In the genomic region with DNA sequence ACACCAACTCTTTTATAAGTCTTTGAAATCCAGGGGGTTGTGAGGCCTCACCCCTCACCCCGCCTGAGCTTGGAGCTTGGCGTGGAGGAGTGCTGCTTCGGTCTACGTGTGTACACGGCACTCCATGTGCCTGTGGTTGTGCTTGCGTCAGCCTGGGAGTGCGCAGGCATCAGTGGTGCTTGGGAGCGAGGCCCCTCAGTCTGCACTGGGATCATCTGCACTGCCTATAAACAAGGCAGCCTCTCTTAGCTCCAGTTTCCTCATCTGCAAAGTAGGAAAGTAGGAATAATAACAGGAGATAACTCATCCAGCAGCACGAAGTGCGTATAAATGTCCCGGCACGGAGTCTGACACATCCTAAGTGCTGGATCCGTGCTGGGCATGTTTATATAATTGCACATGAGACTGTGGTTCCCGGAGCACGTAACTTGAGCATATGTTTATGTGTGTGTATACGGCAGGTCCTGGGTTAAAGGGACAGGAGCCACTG, we compare ENCODE assay signal across 8 cellular contexts. TPM values are rescaled to one million over a fixed set of nuclear protein-coding genes. Genes with fewer than 3 reads are reported as not detected.
A peak's percentile ranks its signal among the peaks of the same experiment; 100 is the strongest.
DNase-seq lines count a peak whose midpoint lies in the region; ATAC-seq, FAIRE-seq and TF ChIP-seq lines count a peak whose summit lies in the region.

No MANE protein-coding gene starts in this region.

- in situ Hi-C loops in K562 (cut with MboI): no loop called here

- H3K4me2 ChIP-seq in K562 (ENCODE audit: insufficient read depth, low read length): peak overlapping the region; percentile 92

- ATAC-seq in HG02840 (IDR thresholded peaks at IDR 0.05; ENCODE audit: low FRiP score, unreplicated experiment) (peak; percentile 5), K562 (peak; percentile 76), GM19328 (IDR thresholded peaks at IDR 0.05; ENCODE audit: unreplicated experiment) (no peak)

- TF ChIP-seq POLR2A in GM12892 (IDR thresholded peaks at IDR 0.05; ENCODE audit: low read depth, low read length): no peak
- TF ChIP-seq POLR2A in K562 (conservative IDR thresholded peaks at IDR 0.05): 0 out of 2 replicates have a peak, but pooled peaks have one; percentile 41

- H3K27ac ChIP-seq in SJCRH30 (peak overlapping the region; percentile 72), K562 (ENCODE audit: extremely low read depth, low read depth, low read length) (peak overlapping the region; percentile 92)

- peak; percentile 78 for FAIRE-seq in GM12892 (lab: Jason Lieb, UNC)
- FAIRE-seq in K562 (lab: Jason Lieb, UNC): no peak

- TF ChIP-seq EP300 in K562 (IDR thresholded peaks at IDR 0.05; ENCODE audit: low read length): no peak

- TF ChIP-seq CTCF in K562 (IDR thresholded peaks at IDR 0.05 in 2 of 3, conservative IDR thresholded peaks at IDR 0.05 in 1 of 3; ENCODE audit: insufficient read depth in 2 of 3, low read depth in 1 of 3, low read length in 3 of 3): no peak

- H3K79me2 ChIP-seq in K562 (ENCODE audit: control insufficient read depth, insufficient read depth, low read length): peaks cover 70% of the 10 kb centered on the region

- H3K4me3 ChIP-seq in SJCRH30 (peak overlapping the region; percentile 79), K562 (peak overlapping the region; percentile 82)

- DNase-seq in GM12892 (ENCODE audit: insufficient read length) (no peak), SJCRH30 (peak; percentile 58 to 75), K562 (ENCODE audit: extremely low read depth in 1 of 4, low spot score in 3 of 4) (peak in 3 of 4 experiments; percentile 35 to 79 (median 59)), iris pigment epithelial cell (ENCODE audit: low read depth) (peak; percentile 93), HuH-7.5 (ENCODE audit: low spot score) (no peak)
- peak; percentile 41 for DNase-seq in stimulated activated CD4-positive, alpha-beta T cell treated with anti-CD3 and anti-CD28 coated beads, Interleukin-12 subunit alpha, Interleukin-12 subunit beta, amount 100 ng/mL, for 4 hours

- H3K9me3 ChIP-seq in SJCRH30 (replicated peaks) (no peaks in the 10 kb centered on the region), K562 (replicated peaks; ENCODE audit: control insufficient read depth, insufficient read depth, low read depth, low read length) (no peaks in the 10 kb centered on the region)

- H2AFZ ChIP-seq in K562 (ENCODE audit: low read depth, low read length): peak overlapping the region; percentile 79

- intact Hi-C loops in K562 (cut with micrococcal nuclease): loop anchor here (1.0 to 2.0 kb wide), 3 partner anchors 12 to 348 kb away; no protein-coding TSS in a partner anchor

- H3K36me3 ChIP-seq in SJCRH30 (no peaks in the 10 kb centered on the region), K562 (ENCODE audit: control insufficient read depth, insufficient read depth, low read length) (peaks cover 39% of the 10 kb centered on the region)

- CTCF ChIA-PET in K562 (lab: Yijun Ruan, JAX; ENCODE audit: low intra/inter-chr PET ratio): no interaction called here

- no peaks in the 10 kb centered on the region for H3K9me1 ChIP-seq in K562 (ENCODE audit: control insufficient read depth, insufficient read depth, low read length)

- peaks cover 13% of the 10 kb centered on the region for H4K20me1 ChIP-seq in K562 (replicated peaks; ENCODE audit: control insufficient read depth, insufficient read depth, low read length)

- peaks cover 18% of the 10 kb centered on the region for H3K4me1 ChIP-seq in SJCRH30
- peaks cover 56 to 58% of the 10 kb centered on the region in 2 experiments for H3K4me1 ChIP-seq in K562 (replicated peaks in 1 of 2; ENCODE audit: control insufficient read depth in 2 of 2, insufficient read depth in 2 of 2, low read length in 2 of 2)

- TF ChIP-seq RAD21 in K562 (CRISPR knock-in tag; conservative IDR thresholded peaks at IDR 0.05 in 1 of 2, IDR thresholded peaks at IDR 0.05 in 1 of 2): no peak

- H3K27me3 ChIP-seq in SJCRH30 (no peaks in the 10 kb centered on the region), K562 (ENCODE audit: control insufficient read depth in 2 of 2, insufficient read depth in 2 of 2, low read length in 2 of 2) (no peaks in the 10 kb centered on the region)

- under 1% methylated on average over 16 of the region's 16 CpGs for WGBS in K562 (ENCODE audit: insufficient coverage, low coverage, missing lambda C conversion rate)

- POLR2A ChIA-PET in K562 (lab: Yijun Ruan, JAX): interaction anchor here (1.3 to 1.8 kb wide), 2 partner anchors 13 to 20 kb away, joined by 5 read pairs; no protein-coding TSS in a partner anchor

- TSS peak; percentile 38 for BruUV-seq in K562 (replicated peaks; lab: Mats Ljungman, UMichigan)

- peak overlapping the region; percentile 96 to 99 for H3K9ac ChIP-seq in K562 (ENCODE audit: insufficient read depth in 1 of 2, low read depth in 2 of 2, low read length in 2 of 2)

TF ChIP-seq in K562, 482 proteins besides CTCF, POLR2A, EP300 and RAD21 (continues in another document):
- no peak for TF ChIP-seq MEIS2 (IDR thresholded peaks at IDR 0.05; ENCODE audit: partially characterized antibody)
- TF ChIP-seq, protein P1, sequence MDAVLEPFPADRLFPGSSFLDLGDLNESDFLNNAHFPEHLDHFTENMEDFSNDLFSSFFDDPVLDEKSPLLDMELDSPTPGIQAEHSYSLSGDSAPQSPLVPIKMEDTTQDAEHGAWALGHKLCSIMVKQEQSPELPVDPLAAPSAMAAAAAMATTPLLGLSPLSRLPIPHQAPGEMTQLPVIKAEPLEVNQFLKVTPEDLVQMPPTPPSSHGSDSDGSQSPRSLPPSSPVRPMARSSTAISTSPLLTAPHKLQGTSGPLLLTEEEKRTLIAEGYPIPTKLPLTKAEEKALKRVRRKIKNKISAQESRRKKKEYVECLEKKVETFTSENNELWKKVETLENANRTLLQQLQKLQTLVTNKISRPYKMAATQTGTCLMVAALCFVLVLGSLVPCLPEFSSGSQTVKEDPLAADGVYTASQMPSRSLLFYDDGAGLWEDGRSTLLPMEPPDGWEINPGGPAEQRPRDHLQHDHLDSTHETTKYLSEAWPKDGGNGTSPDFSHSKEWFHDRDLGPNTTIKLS (IDR thresholded peaks at IDR 0.05; ENCODE audit: borderline replicate concordance, low read depth): peak; percentile 44; the same call in 1 of the 2 replicates
- TF ChIP-seq ZNF134 (CRISPR knock-in tag; conservative IDR thresholded peaks at IDR 0.05): no peak
- TF ChIP-seq FOXA3 (CRISPR knock-in tag; conservative IDR thresholded peaks at IDR 0.05 in 1 of 2, IDR thresholded peaks at IDR 0.05 in 1 of 2): peak; percentile 54 to 60; a peak in 3 of 4 replicates
- TF ChIP-seq ZBTB7A (IDR thresholded peaks at IDR 0.05; ENCODE audit: borderline replicate concordance, control insufficient read depth, low read depth, low read length): 0 out of 2 replicates have a peak, but pooled peaks have one; percentile 4
- peak; percentile 71 for TF ChIP-seq JUND (IDR thresholded peaks at IDR 0.05; ENCODE audit: borderline replicate concordance, low read depth, low read length)
- TF ChIP-seq JUND (tag; IDR thresholded peaks at IDR 0.05; ENCODE audit: borderline replicate concordance, low read depth, low read length): peak; percentile 44; the same call in 2 of the 3 replicates
- TF ChIP-seq, protein P2, sequence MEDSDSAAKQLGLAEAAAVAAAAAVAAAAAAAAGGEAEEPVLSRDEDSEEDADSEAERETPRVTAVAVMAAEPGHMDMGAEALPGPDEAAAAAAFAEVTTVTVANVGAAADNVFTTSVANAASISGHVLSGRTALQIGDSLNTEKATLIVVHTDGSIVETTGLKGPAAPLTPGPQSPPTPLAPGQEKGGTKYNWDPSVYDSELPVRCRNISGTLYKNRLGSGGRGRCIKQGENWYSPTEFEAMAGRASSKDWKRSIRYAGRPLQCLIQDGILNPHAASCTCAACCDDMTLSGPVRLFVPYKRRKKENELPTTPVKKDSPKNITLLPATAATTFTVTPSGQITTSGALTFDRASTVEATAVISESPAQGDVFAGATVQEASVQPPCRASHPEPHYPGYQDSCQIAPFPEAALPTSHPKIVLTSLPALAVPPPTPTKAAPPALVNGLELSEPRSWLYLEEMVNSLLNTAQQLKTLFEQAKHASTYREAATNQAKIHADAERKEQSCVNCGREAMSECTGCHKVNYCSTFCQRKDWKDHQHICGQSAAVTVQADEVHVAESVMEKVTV (CRISPR knock-in tag; IDR thresholded peaks at IDR 0.05): no peak
- no peak for TF ChIP-seq PCBP1 (IDR thresholded peaks at IDR 0.05; ENCODE audit: low read depth, low read length, poor library complexity, severe bottlenecking)
- no peak for TF ChIP-seq MYNN (IDR thresholded peaks at IDR 0.05)
- TF ChIP-seq MYNN (CRISPR knock-in tag; IDR thresholded peaks at IDR 0.05): no peak
- peak; percentile 19; the same call in 1 of the 2 replicates for TF ChIP-seq IFI16 (CRISPR knock-in tag; IDR thresholded peaks at IDR 0.05)
- TF ChIP-seq CSDE1 (IDR thresholded peaks at IDR 0.05): no peak

RNA-seq across cellular contexts. Expression of a gene that starts 1.2 kb away (rescaled TPM):
- 101 TPM for polyA plus RNA-seq in GM12892 (2012; ENCODE audit: missing spikeins)
- total RNA-seq in SJCRH30 (2014; rRNA removed; shearing (Covaris generic)): 25.8 and 26.1 TPM in 2 replicates
- 120 and 158 TPM in 2 replicates for total RNA-seq in K562 (2011; cell fraction: chromatin; rRNA removed; ENCODE audit: low replicate concordance)
- total RNA-seq in K562 (2011; cell fraction: nucleolus; rRNA removed): 166 and 169 TPM in 2 replicates
- total RNA-seq in K562 (2011; cell fraction: nucleoplasm; rRNA removed): 154 and 197 TPM in 2 replicates
- total RNA-seq in K562 (2014; rRNA removed): 282 and 367 TPM in 2 replicates
- total RNA-seq in K562 (2014; rRNA removed; fragmentation: Illumina TruSeq; extraction: Trizol): 121 and 155 TPM in 2 replicates
- 174 and 181 TPM in 2 replicates for total RNA-seq in K562 (2015; rRNA removed; fragmentation: Illumina TruSeq; extraction: Trizol)
- total RNA-seq in K562 (2021): 194 and 210 TPM in 2 replicates
- 241 and 252 TPM in 2 replicates for polyA plus RNA-seq in K562 (2011; rRNA removed)
- polyA plus RNA-seq in K562 (2011; cell fraction: cytosol; rRNA removed): 439 and 540 TPM in 2 replicates
- 132 and 178 TPM in 2 replicates for polyA plus RNA-seq in K562 (2011; cell fraction: nucleus; rRNA removed)
- 183 and 349 TPM in 2 replicates for polyA plus RNA-seq in K562 (2012)
- polyA plus RNA-seq in K562 (2014; fragmentation: Illumina TruSeq; extraction: Trizol): 202 and 211 TPM in 2 replicates
- polyA plus RNA-seq in K562 (2014; fragmentation: Nextera tagmentation; extraction: Ambion mirVana): 10 to 100 TPM; 50.6 to 53.7 TPM
- polyA plus RNA-seq in K562 (2014; rRNA removed): 229 and 299 TPM in 2 replicates
- polyA minus RNA-seq in K562 (2011; rRNA and poly(A)+ RNA removed): 144 and 198 TPM in 2 replicates
- 95.9 and 113 TPM in 2 replicates for polyA minus RNA-seq in K562 (2011; cell fraction: cytosol; rRNA and poly(A)+ RNA removed)
- 29.8 and 52.5 TPM in 2 replicates for polyA minus RNA-seq in K562 (2011; cell fraction: nucleus; rRNA and poly(A)+ RNA removed)

Comparison
In these comparisons a context has a peak if more than half of its experiments do, and no peak if none do; other contexts are left out.
1. DNase-seq: peak in SJCRH30 (2 of 2), K562 (3 of 4), iris pigment epithelial cell (single experiment) and stimulated activated CD4-positive, alpha-beta T cell treated with anti-CD3 and anti-CD28 coated beads, Interleukin-12 subunit alpha, Interleukin-12 subunit beta, amount 100 ng/mL, for 4 hours (single experiment); none in GM12892 (single experiment) and HuH-7.5 (single experiment).